Comparison of ENCODE assay signal across 23 cellular contexts in the genomic region with DNA sequence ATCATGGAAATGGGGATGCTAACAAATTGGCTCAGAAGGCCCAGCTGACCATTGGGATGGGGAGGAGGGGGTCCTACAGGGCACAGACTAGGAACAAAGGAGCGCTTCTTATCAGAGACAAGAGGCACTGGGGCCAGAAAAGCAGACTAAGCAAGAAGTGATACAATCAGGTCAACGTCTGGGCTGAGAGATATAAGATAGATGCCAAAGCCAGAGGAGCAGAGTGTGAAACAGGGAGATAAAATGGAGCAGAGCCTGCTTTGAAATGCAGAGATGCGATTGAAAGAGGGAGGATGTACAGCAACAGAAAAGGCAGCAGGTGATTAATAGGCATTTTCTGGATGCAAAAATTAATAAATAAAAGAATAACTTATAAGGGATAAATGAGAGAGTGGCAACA.
A peak's percentile ranks its signal among the peaks of the same experiment; 100 is the strongest.
DNase-seq lines count a peak whose midpoint lies in the region; ATAC-seq and TF ChIP-seq lines count a peak whose summit lies in the region.
"Had no signal": no experiment of that assay in that cellular context is flagged by ENCODE, and none has a peak within 500 bp of the region (broad histone marks: within the 10 kb centered on the region; RNA-seq: fewer than 3 reads in every experiment).

No MANE protein-coding gene starts in this region.

- DNase-seq in CMK (ENCODE audit: low read depth) (peak; percentile 78), HuH-7.5 (ENCODE audit: low spot score) (peak; percentile 1), SK-N-DZ (ENCODE audit: low spot score) (peak; percentile 86), erythroblast (lab: John Stamatoyannopoulos, UW) (peak; percentile 71 to 93), KBM-7 (no peak), NCI-H128 (lab: John Stamatoyannopoulos, UW; ENCODE audit: unreplicated experiment) (no peak), DMS114 treated with DMSO at 0.1 percent for 48 hours (lab: John Stamatoyannopoulos, UW; ENCODE audit: unreplicated experiment) (no peak)
- DNase-seq: AML-193; CD8-positive, alpha-beta T cell; DMS 273 treated with DMSO at 0.1 percent for 48 hours; DMS79 treated with DMSO at 0.1 percent for 48 hours; GM23248; H7; IMR-90; NCI-H1092 treated with DMSO at 0.1 percent for 48 hours; NCI-H146; NCI-H1930; NCI-H2227 treated with DMSO at 0.1 percent for 48 hours; NCI-H526 treated with DMSO at 0.1 percent for 48 hours; SIG-M5; SK-N-SH; SW 1271 had no signal

- no peak for TF ChIP-seq POLR2A in erythroblast (IDR thresholded peaks at IDR 0.05; ENCODE audit: low read length)

- in situ Hi-C loops in KBM-7 (cut with MboI; ENCODE audit: low pct_unique_long_range_greater_than_20kb, low sequenced_read_pairs), result no loop called here

- ATAC-seq in GM21825 (IDR thresholded peaks at IDR 0.05; ENCODE audit: unreplicated experiment), result no peak
- ATAC-seq: CD8-positive, alpha-beta T cell had no signal

Comparison
In these comparisons a context has a peak if more than half of its experiments do, and no peak if none do; other contexts are left out.
1. DNase-seq: peak in CMK (single experiment), HuH-7.5 (single experiment), SK-N-DZ (single experiment) and erythroblast (2 of 2); none in KBM-7 (single experiment), NCI-H128 (single experiment) and DMS114 treated with DMSO at 0.1 percent for 48 hours (single experiment).